ENCODE assay signal across 15 cellular contexts in the genomic region with DNA sequence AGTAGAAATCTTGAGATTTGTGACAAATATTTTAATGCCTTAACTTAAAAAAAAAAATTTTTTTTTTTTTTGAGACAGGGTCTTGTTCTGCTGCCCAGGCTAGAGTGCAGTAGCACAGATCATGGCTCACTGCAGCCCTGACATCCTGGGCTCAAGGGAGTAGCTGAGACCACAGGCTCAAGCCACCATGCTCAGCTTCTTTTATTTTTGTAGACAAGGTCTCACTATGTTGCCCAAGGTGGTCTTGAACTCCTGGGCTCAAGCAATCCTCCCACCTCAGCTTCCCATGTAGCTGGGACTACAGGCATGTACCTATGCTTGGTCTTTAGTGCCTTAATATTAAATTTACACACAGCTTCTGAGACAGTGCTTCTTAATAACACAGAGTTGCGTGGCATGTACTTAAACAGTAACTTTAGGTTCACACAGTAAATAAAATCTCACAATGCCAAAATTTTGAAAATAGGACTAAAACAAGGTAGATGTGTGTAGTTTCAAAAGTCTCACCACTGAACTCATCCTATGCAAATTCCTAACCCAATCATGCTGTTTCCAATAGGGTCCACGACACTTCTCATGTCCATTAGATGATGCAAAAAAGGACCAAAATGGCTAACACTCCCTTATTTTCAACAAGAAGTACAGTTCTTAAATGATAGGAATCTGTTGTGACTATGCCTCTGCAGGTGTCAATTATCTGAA. TPM values are rescaled to one million over a fixed set of nuclear protein-coding genes. Genes with fewer than 3 reads are reported as not detected.
DNase-seq lines count a peak whose midpoint lies in the region; ATAC-seq and TF ChIP-seq lines count a peak whose summit lies in the region.
"Had no signal": no experiment of that assay in that cellular context is flagged by ENCODE, and none has a peak within 500 bp of the region (broad histone marks: within the 10 kb centered on the region; RNA-seq: fewer than 3 reads in every experiment).

No MANE protein-coding gene starts in this region.

- no peak overlapping the region for H2AFZ ChIP-seq in Loucy (ENCODE audit: low read length)
- no peak overlapping the region for H2AFZ ChIP-seq in GM23248

- 94 to 98% methylated on average over 2 of the region's 2 CpGs for WGBS in GM23248 (ENCODE audit: low coverage in 1 of 2, low lambda C conversion rate in 2 of 2, missing lambda C conversion rate in 2 of 2), 2 experiments

- H3K4me3 Mint-ChIP-seq in activated naive CD4-positive, alpha-beta T cell treated with anti-CD3 and anti-CD28 coated beads, Interleukin-2, amount 50 U/mL, for 24 hours, result peak overlapping the region; percentile 100
- peak overlapping the region; percentile 96 for H3K4me3 Mint-ChIP-seq in activated naive CD8-positive, alpha-beta T cell treated with anti-CD3 and anti-CD28 coated beads for 36 hours
- H3K4me3 Mint-ChIP-seq: activated B cell treated with CpG ODN at 0.5 μM for 24 hours had no signal

- H3K4me1 ChIP-seq in Loucy (ENCODE audit: insufficient read depth, low read length, poor library complexity, severe bottlenecking) (peaks cover 51% of the 10 kb centered on the region), skeletal muscle satellite cell (ENCODE audit: control insufficient read depth, insufficient read depth, low read length) (peaks cover 16% of the 10 kb centered on the region), GM23248 (ENCODE audit: insufficient read depth) (peaks cover 25% of the 10 kb centered on the region)

- H4K20me1 ChIP-seq in Loucy (ENCODE audit: insufficient read depth, low read length, poor library complexity, severe bottlenecking) (peaks cover 78% of the 10 kb centered on the region), GM23248 (ENCODE audit: insufficient read depth) (no peaks in the 10 kb centered on the region)

- H3K4me3 ChIP-seq in Loucy (ENCODE audit: low read length, poor library complexity, severe bottlenecking) (peak overlapping the region; percentile 91), skeletal muscle satellite cell (ENCODE audit: low read length) (no peak overlapping the region), GM23248 (no peak overlapping the region)

- no peaks in the 10 kb centered on the region for H3K27me3 Mint-ChIP-seq in activated naive CD4-positive, alpha-beta T cell treated with anti-CD3 and anti-CD28 coated beads, Interleukin-2, amount 50 U/mL, for 24 hours
- no peaks in the 10 kb centered on the region for H3K27me3 Mint-ChIP-seq in activated naive CD8-positive, alpha-beta T cell treated with anti-CD3 and anti-CD28 coated beads for 36 hours
- H3K27me3 Mint-ChIP-seq: activated B cell treated with CpG ODN at 0.5 μM for 24 hours had no signal

- no peak for DNase-seq in activated naive CD4-positive, alpha-beta T cell treated with Interleukin-2 at 50 U/mL for 16 hours
- no peak for DNase-seq in activated naive CD8-positive, alpha-beta T cell treated with anti-CD3 and anti-CD28 coated beads for 36 hours
- DNase-seq in GM23248 (no peak), NCI-H2029 treated with DMSO at 0.1 percent for 48 hours (lab: John Stamatoyannopoulos, UW) (no peak)
- DNase-seq: activated B cell treated with CpG ODN at 0.5 μM for 24 hours; activated gamma-delta T cell; AML-193; cerebellar nuclear complex; kidney glomerular epithelial cell; stimulated activated CD4-positive, alpha-beta T cell treated with anti-CD3 and anti-CD28 coated beads, Interleukin-2, amount 100 ng/mL, for 24 hours had no signal

- no peak for TF ChIP-seq CTCF in Loucy (conservative IDR thresholded peaks at IDR 0.05; ENCODE audit: low read length)

- peak overlapping the region; percentile 93 for H3K4me2 ChIP-seq in Loucy (ENCODE audit: low read depth, low read length, poor library complexity, severe bottlenecking)
- H3K4me2 ChIP-seq in skeletal muscle satellite cell (ENCODE audit: low read length), result peak overlapping the region; percentile 84
- no peak overlapping the region for H3K4me2 ChIP-seq in GM23248 (ENCODE audit: unreplicated experiment)

- ATAC-seq in GM19455 (IDR thresholded peaks at IDR 0.05; ENCODE audit: unreplicated experiment), result no peak

- H3K9ac ChIP-seq in Loucy (ENCODE audit: low read depth, low read length, poor library complexity, severe bottlenecking) (peak overlapping the region; percentile 89), skeletal muscle satellite cell (ENCODE audit: low read depth, low read length) (no peak overlapping the region), GM23248 (no peak overlapping the region)

- H3F3A ChIP-seq in Loucy (ENCODE audit: low read depth) (no peaks in the 10 kb centered on the region), GM23248 (ENCODE audit: insufficient read depth) (peaks cover 28% of the 10 kb centered on the region)

- no peak overlapping the region for H3K27ac ChIP-seq in GM23248
- H3K27ac ChIP-seq: HL-60 had no signal

- H3K9me3 Mint-ChIP-seq in activated naive CD4-positive, alpha-beta T cell treated with anti-CD3 and anti-CD28 coated beads, Interleukin-2, amount 50 U/mL, for 24 hours, result no peaks in the 10 kb centered on the region
- no peaks in the 10 kb centered on the region for H3K9me3 Mint-ChIP-seq in activated naive CD8-positive, alpha-beta T cell treated with anti-CD3 and anti-CD28 coated beads for 36 hours
- H3K9me3 Mint-ChIP-seq: activated B cell treated with CpG ODN at 0.5 μM for 24 hours had no signal

- H3K36me3 Mint-ChIP-seq in activated naive CD4-positive, alpha-beta T cell treated with anti-CD3 and anti-CD28 coated beads, Interleukin-2, amount 50 U/mL, for 24 hours, result peaks cover 40% of the 10 kb centered on the region
- H3K36me3 Mint-ChIP-seq in activated naive CD8-positive, alpha-beta T cell treated with anti-CD3 and anti-CD28 coated beads for 36 hours, result peaks cover 75% of the 10 kb centered on the region

- H3K79me2 ChIP-seq in Loucy (ENCODE audit: insufficient read depth, low read length) (peaks cover 94% of the 10 kb centered on the region), GM23248 (ENCODE audit: insufficient read depth) (peaks cover 86% of the 10 kb centered on the region)

- H3K27me3 ChIP-seq in Loucy (ENCODE audit: insufficient read depth, low read length, poor library complexity, severe bottlenecking) (no peaks in the 10 kb centered on the region), skeletal muscle satellite cell (ENCODE audit: control insufficient read depth, insufficient read depth, low read length) (no peaks in the 10 kb centered on the region), GM23248 (replicated peaks; ENCODE audit: insufficient read depth) (no peaks in the 10 kb centered on the region)

- in situ Hi-C loops in GM23248 (cut with MboI), result no loop called here

- H3K9me3 ChIP-seq in Loucy (ENCODE audit: insufficient read depth, low read depth, low read length) (no peaks in the 10 kb centered on the region), skeletal muscle satellite cell (replicated peaks; ENCODE audit: low read length) (no peaks in the 10 kb centered on the region), GM23248 (ENCODE audit: low read depth) (no peaks in the 10 kb centered on the region)

- H3K36me3 ChIP-seq in Loucy (ENCODE audit: insufficient read depth, low read length) (peaks cover 73% of the 10 kb centered on the region), skeletal muscle satellite cell (ENCODE audit: insufficient read depth, low read length) (peaks cover 64% of the 10 kb centered on the region), GM23248 (ENCODE audit: low read depth) (peaks cover 67% of the 10 kb centered on the region)

- no peaks in the 10 kb centered on the region for H3K9me2 ChIP-seq in Loucy (replicated peaks; ENCODE audit: low read depth, low read length)
- no peaks in the 10 kb centered on the region for H3K9me2 ChIP-seq in GM23248 (ENCODE audit: insufficient read depth)

- peak overlapping the region; percentile 14 for H3K27ac Mint-ChIP-seq in activated naive CD4-positive, alpha-beta T cell treated with anti-CD3 and anti-CD28 coated beads, Interleukin-2, amount 50 U/mL, for 24 hours
- H3K27ac Mint-ChIP-seq in activated naive CD8-positive, alpha-beta T cell treated with anti-CD3 and anti-CD28 coated beads for 36 hours, result peak overlapping the region; percentile 99
- H3K27ac Mint-ChIP-seq: activated B cell treated with CpG ODN at 0.5 μM for 24 hours had no signal

- H3K4me1 Mint-ChIP-seq in activated naive CD4-positive, alpha-beta T cell treated with anti-CD3 and anti-CD28 coated beads, Interleukin-2, amount 50 U/mL, for 24 hours, result peaks cover 42% of the 10 kb centered on the region
- peaks cover 44% of the 10 kb centered on the region for H3K4me1 Mint-ChIP-seq in activated naive CD8-positive, alpha-beta T cell treated with anti-CD3 and anti-CD28 coated beads for 36 hours

RNA-seq across cellular contexts. Expression of a gene that starts 4.1 kb away (rescaled TPM):
- total RNA-seq in activated naive CD8-positive, alpha-beta T cell treated with anti-CD3 and anti-CD28 coated beads for 36 hours, result 1,000 to 10,000 TPM; 1,356 to 1,376 TPM
- total RNA-seq in skeletal muscle satellite cell (2012; rRNA removed), result 263 and 281 TPM in 2 replicates
- 106 and 151 TPM in 2 replicates for total RNA-seq in GM23248 (2014; rRNA removed; shearing (Covaris generic))
- 209 and 214 TPM in 2 replicates for polyA plus RNA-seq in GM23248 (2016; fragmentation: Nextera tagmentation; extraction: Ambion mirVana)

RNA-seq across cellular contexts. Expression of a gene that starts 4.6 kb away (rescaled TPM):
- total RNA-seq in activated naive CD8-positive, alpha-beta T cell treated with anti-CD3 and anti-CD28 coated beads for 36 hours, result 100 to 1,000 TPM; 485 to 487 TPM
- 124 and 140 TPM in 2 replicates for total RNA-seq in skeletal muscle satellite cell (2012; rRNA removed)
- total RNA-seq in GM23248 (2014; rRNA removed; shearing (Covaris generic)), result 54.6 and 83.3 TPM in 2 replicates
- polyA plus RNA-seq in GM23248 (2016; fragmentation: Nextera tagmentation; extraction: Ambion mirVana), result 180 and 188 TPM in 2 replicates

RNA-seq across cellular contexts. Expression of a gene that starts 20.3 kb away (rescaled TPM):
- 10 to 100 TPM; 19.8 to 21.7 TPM for total RNA-seq in activated naive CD8-positive, alpha-beta T cell treated with anti-CD3 and anti-CD28 coated beads for 36 hours
- 28.8 and 33.0 TPM in 2 replicates for total RNA-seq in skeletal muscle satellite cell (2012; rRNA removed)
- total RNA-seq in GM23248 (2014; rRNA removed; shearing (Covaris generic)), result 32.2 and 45.8 TPM in 2 replicates
- 57.6 and 67.1 TPM in 2 replicates for polyA plus RNA-seq in GM23248 (2016; fragmentation: Nextera tagmentation; extraction: Ambion mirVana)

RNA-seq across cellular contexts. Expression of a gene that starts 42.2 kb away (rescaled TPM):
- 10 to 100 TPM; 18.9 to 19.5 TPM for total RNA-seq in activated naive CD8-positive, alpha-beta T cell treated with anti-CD3 and anti-CD28 coated beads for 36 hours
- total RNA-seq in skeletal muscle satellite cell (2012; rRNA removed), result 29.7 and 34.2 TPM in 2 replicates
- total RNA-seq in GM23248 (2014; rRNA removed; shearing (Covaris generic)), result 40.4 and 44.1 TPM in 2 replicates
- polyA plus RNA-seq in GM23248 (2016; fragmentation: Nextera tagmentation; extraction: Ambion mirVana), result 57.7 and 59.4 TPM in 2 replicates
